In genomic region chr11:42957831-42958230, GRCh38 we compare ENCODE assay signal across 29 cellular contexts.
DNase-seq lines count a peak whose midpoint lies in the region; ATAC-seq and TF ChIP-seq lines count a peak whose summit lies in the region.
"Had no signal": no experiment of that assay in that cellular context is flagged by ENCODE, and none has a peak within 500 bp of the region (broad histone marks: within the 10 kb centered on the region; RNA-seq: fewer than 3 reads in every experiment).

No MANE protein-coding gene starts in this region.

- H3K79me2 ChIP-seq in SK-N-SH (ENCODE audit: insufficient read depth), result no peaks in the 10 kb centered on the region

- H3K4me3 ChIP-seq in SK-N-SH (ENCODE audit: low read depth in 2 of 2, low read length in 1 of 2), result no peak overlapping the region
- H3K4me3 ChIP-seq: A549; BLaER1; BLaER1 treated with 17β-estradiol and CSF1 and Interleukin-3, amounts not matched to agents 10 nM and 100 nM had no signal

- no peak for ATAC-seq in SK-N-SH treated with all-trans-retinoic acid at 6 μM for 48 hours
- ATAC-seq: A549; CD8-positive, alpha-beta T cell had no signal

- no peaks in the 10 kb centered on the region for H3K27me3 ChIP-seq in SK-N-SH (ENCODE audit: insufficient read depth)
- H3K27me3 ChIP-seq: BE2C; BLaER1; BLaER1 treated with 17β-estradiol and CSF1 and Interleukin-3, amounts not matched to agents 10 nM and 100 nM had no signal

- no peaks in the 10 kb centered on the region for H3K36me3 ChIP-seq in SK-N-SH (replicated peaks in 1 of 2; ENCODE audit: control insufficient read depth in 1 of 2, insufficient read depth in 2 of 2, low read length in 1 of 2)
- H3K36me3 ChIP-seq: BE2C; BLaER1; BLaER1 treated with 17β-estradiol and CSF1 and Interleukin-3, amounts not matched to agents 10 nM and 100 nM had no signal

- no peaks in the 10 kb centered on the region for H3K9me2 ChIP-seq in SK-N-SH

- H3F3A ChIP-seq in SK-N-SH (replicated peaks; ENCODE audit: insufficient read depth), result no peaks in the 10 kb centered on the region

- H3K9ac ChIP-seq in SK-N-SH, result no peak overlapping the region
- H3K9ac ChIP-seq: BLaER1; BLaER1 treated with 17β-estradiol and CSF1 and Interleukin-3, amounts not matched to agents 10 nM and 100 nM had no signal

- TF ChIP-seq RAD21 in SK-N-SH (IDR thresholded peaks at IDR 0.05; ENCODE audit: low read length), result no peak

- peak overlapping the region in 1 of 2 experiments; percentile 71; a peak in 2 of 4 replicates for H3K27ac ChIP-seq in SK-N-SH (ENCODE audit: low read depth in 2 of 2, low read length in 1 of 2)
- H3K27ac ChIP-seq: 22Rv1; A549; BLaER1; BLaER1 treated with 17β-estradiol and CSF1 and Interleukin-3, amounts not matched to agents 10 nM and 100 nM; C4-2B had no signal

- no peak for TF ChIP-seq CTCF in SK-N-SH (IDR thresholded peaks at IDR 0.05)

- CTCF ChIA-PET in SK-N-SH (lab: Yijun Ruan, JAX), result no interaction called here

- H2AFZ ChIP-seq in SK-N-SH (ENCODE audit: low read depth), result no peak overlapping the region

- 0% methylated on average over 1 of the region's 1 CpG for WGBS in SK-N-SH (ENCODE audit: low lambda C conversion rate)

- POLR2A ChIA-PET in SK-N-SH (lab: Yijun Ruan, JAX), result no interaction called here

- H4K20me1 ChIP-seq in SK-N-SH (ENCODE audit: insufficient read depth), result no peaks in the 10 kb centered on the region
- H4K20me1 ChIP-seq: BLaER1; BLaER1 treated with 17β-estradiol and CSF1 and Interleukin-3, amounts not matched to agents 10 nM and 100 nM had no signal

- H3K9me3 ChIP-seq in SK-N-SH, result no peaks in the 10 kb centered on the region
- H3K9me3 ChIP-seq: A549, BE2C, BLaER1, Caco-2 had no signal

- TF ChIP-seq EP300 in SK-N-SH (IDR thresholded peaks at IDR 0.05; ENCODE audit: borderline replicate concordance in 1 of 2, low read depth in 1 of 2, low read length in 1 of 2), result peak in 1 of 2 experiments; percentile 66; a peak in 1 of 4 replicates

- peak; percentile 18 for DNase-seq in SK-N-SH
- DNase-seq in SK-N-DZ (ENCODE audit: low spot score), result peak; percentile 73
- DNase-seq in stimulated activated CD4-positive, alpha-beta T cell treated with anti-CD3 and anti-CD28 coated beads, Interleukin-12 subunit alpha, Interleukin-12 subunit beta, amount 100 ng/mL, for 4 hours, result no peak
- DNase-seq: 8988T; ACHN; AML-193; BE2C; C1 segment of cervical spinal cord; Caco-2; Calu3; CD4-positive, alpha-beta memory T cell; CD4-positive, alpha-beta T cell; CD4-positive, CD25-positive, alpha-beta regulatory T cell; CD8-positive, alpha-beta memory T cell; CD8-positive, alpha-beta T cell; COR-L47; DMS 273 treated with DMSO at 0.1 percent for 48 hours; DMS153; DMS53; DMS79; DMS79 treated with DMSO at 0.1 percent for 48 hours; DND-41; EL had no signal

- H3K4me2 ChIP-seq in SK-N-SH, result no peak overlapping the region
- H3K4me2 ChIP-seq: A549; BLaER1; BLaER1 treated with 17β-estradiol and CSF1 and Interleukin-3, amounts not matched to agents 10 nM and 100 nM had no signal

- H3K4me1 ChIP-seq in SK-N-SH (ENCODE audit: control insufficient read depth in 1 of 2, insufficient read depth in 2 of 2, low read depth in 1 of 2, low read length in 1 of 2), result peaks cover 0 to 4% of the 10 kb centered on the region in 2 experiments; a peak in 2 of 4 replicates
- H3K4me1 ChIP-seq: A549; BLaER1; BLaER1 treated with 17β-estradiol and CSF1 and Interleukin-3, amounts not matched to agents 10 nM and 100 nM; Caco-2 had no signal

TF ChIP-seq in SK-N-SH, 30 proteins besides CTCF, POLR2A, EP300 and RAD21:
- no peak for TF ChIP-seq POLR2AphosphoS5 (IDR thresholded peaks at IDR 0.05; ENCODE audit: low read depth, low read length)
- TF ChIP-seq REST (IDR thresholded peaks at IDR 0.05; ENCODE audit: low read depth, low read length), result no peak
- no peak for TF ChIP-seq IRF3 (IDR thresholded peaks at IDR 0.05; ENCODE audit: low read depth, low read length)
- TF ChIP-seq MXI1 (IDR thresholded peaks at IDR 0.05; ENCODE audit: low read depth, low read length), result no peak
- TF ChIP-seq NRF1 (IDR thresholded peaks at IDR 0.05; ENCODE audit: low read depth, low read length), result no peak
- TF ChIP-seq JUND (IDR thresholded peaks at IDR 0.05), result no peak
- TF ChIP-seq GATA2 (CRISPR knock-in tag; IDR thresholded peaks at IDR 0.05), result peak; percentile 54

TF ChIP-seq in SK-N-SH treated with all-trans-retinoic acid at 6 μM for 48 hours, 23 proteins besides CTCF, POLR2A, EP300 and RAD21:
- no peak for TF ChIP-seq PPARA (CRISPR knock-in tag; IDR thresholded peaks at IDR 0.05; ENCODE audit: borderline replicate concordance)
